In genomic region chr11:70397336-70397982, GRCh38 we compare ENCODE assay signal across 8 cellular contexts. TPM values are rescaled to one million over a fixed set of nuclear protein-coding genes. Genes with fewer than 3 reads are reported as not detected.
A peak's percentile ranks its signal among the peaks of the same experiment; 100 is the strongest.
DNase-seq lines count a peak whose midpoint lies in the region; TF ChIP-seq lines count a peak whose summit lies in the region.

No MANE protein-coding gene starts in this region.

- H2AFZ ChIP-seq in Loucy (ENCODE audit: low read length), result peak overlapping the region; percentile 85

- intact Hi-C loops in activated T-helper 1 cell treated with anti-CD3 and anti-CD28 coated beads, Interleukin-12 subunit alpha, Interleukin-12 subunit beta, Interleukin-2, Interleukin-4 antibody, amounts not matched to agents 30 ng/mL and 10 ng/mL and 1 ng/mL, durations not matched to agents 14 hours and 24 hours and 36 hours (cut with micrococcal nuclease), result no loop called here
- intact Hi-C loops in spleen (cut with DNase I; ENCODE audit: low total_unique reads), result no loop called here

- no peak for TF ChIP-seq POLR2A in spleen (IDR thresholded peaks at IDR 0.05)

- H3K4me1 Mint-ChIP-seq in activated T-helper 1 cell treated with anti-CD3 and anti-CD28 coated beads, Interleukin-12 subunit alpha, Interleukin-12 subunit beta, Interleukin-2, Interleukin-4 antibody, amounts not matched to agents 30 ng/mL and 10 ng/mL and 1 ng/mL, durations not matched to agents 14 hours and 24 hours and 36 hours (ENCODE audit: low read depth), result peaks cover 19% of the 10 kb centered on the region

- POLR2A ChIA-PET in GM10248 (lab: Yijun Ruan, JAX), result no interaction called here

- H3K27ac Mint-ChIP-seq in activated T-helper 1 cell treated with anti-CD3 and anti-CD28 coated beads, Interleukin-12 subunit alpha, Interleukin-12 subunit beta, Interleukin-2, Interleukin-4 antibody, amounts not matched to agents 30 ng/mL and 10 ng/mL and 1 ng/mL, durations not matched to agents 14 hours and 24 hours and 36 hours, result peak overlapping the region; percentile 77

- H3K9ac ChIP-seq in Loucy (ENCODE audit: low read depth, low read length, poor library complexity, severe bottlenecking), result peak overlapping the region; percentile 62

- TF ChIP-seq CTCF in Loucy (conservative IDR thresholded peaks at IDR 0.05; ENCODE audit: low read length) (no peak), spleen (IDR thresholded peaks at IDR 0.05 in 8 of 11, conservative IDR thresholded peaks at IDR 0.05 in 3 of 11) (no peak), GM10248 (IDR thresholded peaks at IDR 0.05; ENCODE audit: control extremely low read depth, extremely low read depth, low read depth, missing control alignments) (no peak)

- H3K27ac ChIP-seq in spleen, result peak overlapping the region in 5 of 8 donors; percentile 70 to 86 (median 83)

- no peaks in the 10 kb centered on the region for H3K9me2 ChIP-seq in Loucy (replicated peaks; ENCODE audit: low read depth, low read length)

- CTCF ChIA-PET in GM10248 (lab: Yijun Ruan, JAX), result interaction anchor here (1.4 kb wide), 1 partner anchor 12 kb away, joined by 3 read pairs; no protein-coding TSS in a partner anchor

- H3K9me3 ChIP-seq in Loucy (ENCODE audit: insufficient read depth, low read depth, low read length) (no peaks in the 10 kb centered on the region), spleen (no peaks in the 10 kb centered on the region)

- H3K36me3 ChIP-seq in Loucy (ENCODE audit: insufficient read depth, low read length), result no peaks in the 10 kb centered on the region
- no peaks in the 10 kb centered on the region for H3K36me3 ChIP-seq in spleen

- WGBS in spleen, 5 donors, result 28 to 36% (median 32%) methylated on average over 18 of the region's 18 CpGs

- no peaks in the 10 kb centered on the region for H3F3A ChIP-seq in Loucy (ENCODE audit: low read depth)

- peaks cover 11% of the 10 kb centered on the region for H4K20me1 ChIP-seq in Loucy (ENCODE audit: insufficient read depth, low read length, poor library complexity, severe bottlenecking)

- peak; percentile 42 for DNase-seq in NCI-H2029 (lab: John Stamatoyannopoulos, UW)
- DNase-seq in NCI-H2029 treated with DMSO at 0.1 percent for 48 hours (lab: John Stamatoyannopoulos, UW), result no peak
- DNase-seq in activated T-helper 1 cell treated with anti-CD3 and anti-CD28 coated beads, Interleukin-12 subunit alpha, Interleukin-12 subunit beta, Interleukin-2, Interleukin-4 antibody, amounts not matched to agents 30 ng/mL and 10 ng/mL and 1 ng/mL, durations not matched to agents 14 hours and 24 hours and 36 hours (ENCODE audit: low spot score), result no peak
- DNase-seq in spleen, result no peak
- no peak for DNase-seq in stimulated activated CD4-positive, alpha-beta T cell treated with anti-CD3 and anti-CD28 coated beads, Interleukin-12 subunit alpha, Interleukin-12 subunit beta, amount 100 ng/mL, for 4 hours
- no peak for DNase-seq in GM10248 (ENCODE audit: extremely low spot score)

- H3K9me3 Mint-ChIP-seq in activated T-helper 1 cell treated with anti-CD3 and anti-CD28 coated beads, Interleukin-12 subunit alpha, Interleukin-12 subunit beta, Interleukin-2, Interleukin-4 antibody, amounts not matched to agents 30 ng/mL and 10 ng/mL and 1 ng/mL, durations not matched to agents 14 hours and 24 hours and 36 hours, result no peaks in the 10 kb centered on the region

- H3K4me1 ChIP-seq in Loucy (ENCODE audit: insufficient read depth, low read length, poor library complexity, severe bottlenecking), result peaks cover 14% of the 10 kb centered on the region
- peaks cover 12 to 63% (median 45%) of the 10 kb centered on the region in 6 donors for H3K4me1 ChIP-seq in spleen

- peak overlapping the region; percentile 87 for H3K4me3 Mint-ChIP-seq in activated T-helper 1 cell treated with anti-CD3 and anti-CD28 coated beads, Interleukin-12 subunit alpha, Interleukin-12 subunit beta, Interleukin-2, Interleukin-4 antibody, amounts not matched to agents 30 ng/mL and 10 ng/mL and 1 ng/mL, durations not matched to agents 14 hours and 24 hours and 36 hours

- H3K4me3 ChIP-seq in Loucy (ENCODE audit: low read length, poor library complexity, severe bottlenecking), result peak overlapping the region; percentile 76
- peak overlapping the region; percentile 85 for H3K4me3 ChIP-seq in iPS-11a (ENCODE audit: low read depth, low read length)
- peak overlapping the region; percentile 57 to 86 (median 65) for H3K4me3 ChIP-seq in spleen

- peaks cover 54% of the 10 kb centered on the region for H3K27me3 Mint-ChIP-seq in activated T-helper 1 cell treated with anti-CD3 and anti-CD28 coated beads, Interleukin-12 subunit alpha, Interleukin-12 subunit beta, Interleukin-2, Interleukin-4 antibody, amounts not matched to agents 30 ng/mL and 10 ng/mL and 1 ng/mL, durations not matched to agents 14 hours and 24 hours and 36 hours (ENCODE audit: insufficient read depth)

- peaks cover 31% of the 10 kb centered on the region for H3K27me3 ChIP-seq in Loucy (ENCODE audit: insufficient read depth, low read length, poor library complexity, severe bottlenecking)
- peaks cover 0 to 95% (median 31%) of the 10 kb centered on the region in 7 donors for H3K27me3 ChIP-seq in spleen (replicated peaks in 1 of 7)

- peaks cover 14% of the 10 kb centered on the region for H3K36me3 Mint-ChIP-seq in activated T-helper 1 cell treated with anti-CD3 and anti-CD28 coated beads, Interleukin-12 subunit alpha, Interleukin-12 subunit beta, Interleukin-2, Interleukin-4 antibody, amounts not matched to agents 30 ng/mL and 10 ng/mL and 1 ng/mL, durations not matched to agents 14 hours and 24 hours and 36 hours (ENCODE audit: low read depth)

- peak overlapping the region; percentile 95 for H3K4me2 ChIP-seq in Loucy (ENCODE audit: low read depth, low read length, poor library complexity, severe bottlenecking)

- no peaks in the 10 kb centered on the region for H3K79me2 ChIP-seq in Loucy (ENCODE audit: insufficient read depth, low read length)

RNA-seq across cellular contexts. Expression of gene CTTN, which starts 0.9 kb away (rescaled TPM):
- 51.4 and 53.7 TPM in 2 replicates for total RNA-seq in activated T-helper 1 cell treated with anti-CD3 and anti-CD28 coated beads, Interleukin-12 subunit alpha, Interleukin-12 subunit beta, Interleukin-2, Interleukin-4 antibody, amounts not matched to agents 30 ng/mL and 10 ng/mL and 1 ng/mL, durations not matched to agents 14 hours and 24 hours and 36 hours
- 100 to 1,000 TPM in 5 of 7 donors, 10 to 100 TPM in 2; 89.2 to 149 (median 115) TPM for total RNA-seq in spleen
- 10 to 100 TPM; 18.4 to 52.5 (median 30.3) TPM for polyA plus RNA-seq in spleen
